Comparison of ENCODE assay signal across 1 cellular context in genomic region chr5:1366514-1366913, GRCh38.
TF ChIP-seq lines count a peak whose summit lies in the region.

No MANE protein-coding gene starts in this region.

TF ChIP-seq in GM12878, 131 proteins besides CTCF, POLR2A, EP300 and RAD21 (continued from another document and continues in another):
- TF ChIP-seq BCL3 (IDR thresholded peaks at IDR 0.05; ENCODE audit: borderline replicate concordance, insufficient read depth, low read depth, low read length, poor library complexity, severe bottlenecking) (no peak), SREBF1 (IDR thresholded peaks at IDR 0.05; ENCODE audit: low read length) (0 out of 2 replicates have a peak, but pooled peaks have one; percentile 20), PRDM15 (CRISPR knock-in tag; IDR thresholded peaks at IDR 0.05) (no peak), YBX1 (IDR thresholded peaks at IDR 0.05) (no peak), PML (IDR thresholded peaks at IDR 0.05; ENCODE audit: low read length) (no peak), E4F1 (IDR thresholded peaks at IDR 0.05; ENCODE audit: borderline replicate concordance, partially characterized antibody) (no peak), RAD51 (IDR thresholded peaks at IDR 0.05) (no peak), BCLAF1 (IDR thresholded peaks at IDR 0.05) (no peak), NFXL1 (IDR thresholded peaks at IDR 0.05; ENCODE audit: borderline replicate concordance) (0 out of 2 replicates have a peak, but pooled peaks have one; percentile 70), ATF3 (IDR thresholded peaks at IDR 0.05; ENCODE audit: borderline replicate concordance, extremely low read depth, low read depth, low read length) (no peak), MAX (IDR thresholded peaks at IDR 0.05; ENCODE audit: low read depth, low read length) (peak; percentile 43; the same call in 1 of the 2 replicates), RELA (IDR thresholded peaks at IDR 0.05; ENCODE audit: borderline replicate concordance, partially characterized antibody) (no peak), ETV6 (conservative IDR thresholded peaks at IDR 0.05 in 1 of 2, IDR thresholded peaks at IDR 0.05 in 1 of 2; ENCODE audit: borderline replicate concordance in 1 of 2, low read depth in 1 of 2) (no peak), BMI1 (IDR thresholded peaks at IDR 0.05; ENCODE audit: borderline replicate concordance) (no peak), SKIL (IDR thresholded peaks at IDR 0.05; ENCODE audit: low read depth, poor library complexity, severe bottlenecking) (no peak), IKZF2 (IDR thresholded peaks at IDR 0.05) (0 out of 4 replicates have a peak, but pooled peaks of 1 of the 2 experiments have one; percentile 20), ZNF687 (IDR thresholded peaks at IDR 0.05) (no peak), SUZ12 (IDR thresholded peaks at IDR 0.05; ENCODE audit: unreplicated experiment) (no peak), SREBF2 (IDR thresholded peaks at IDR 0.05; ENCODE audit: low read length) (no peak), ZNF217 (IDR thresholded peaks at IDR 0.05) (0 out of 2 replicates have a peak, but pooled peaks have one; percentile 40), EZH2 (IDR thresholded peaks at IDR 0.05; ENCODE audit: borderline replicate concordance, control insufficient read depth, low read depth, low read length) (no peak), HDAC2 (IDR thresholded peaks at IDR 0.05) (no peak), RBBP5 (conservative IDR thresholded peaks at IDR 0.05) (no peak), STAT3 (IDR thresholded peaks at IDR 0.05; ENCODE audit: low read depth, low read length) (no peak), CEBPZ (IDR thresholded peaks at IDR 0.05; ENCODE audit: low read depth, low read length) (no peak), HDAC6 (IDR thresholded peaks at IDR 0.05; ENCODE audit: unreplicated experiment) (no peak), MTA2 (IDR thresholded peaks at IDR 0.05; ENCODE audit: low read depth) (no peak), MEF2B (IDR thresholded peaks at IDR 0.05; ENCODE audit: partially characterized antibody, poor library complexity, severe bottlenecking) (no peak), RUNX3 (IDR thresholded peaks at IDR 0.05; ENCODE audit: low read length) (peak; percentile 30), CBX5 (IDR thresholded peaks at IDR 0.05; ENCODE audit: low read depth) (peak; percentile 50; the same call in 1 of the 2 replicates), POU2F2 (IDR thresholded peaks at IDR 0.05; ENCODE audit: borderline replicate concordance, low read depth, low read length) (peak; percentile 97), PAX5 (IDR thresholded peaks at IDR 0.05; ENCODE audit: borderline replicate concordance, low read depth, low read length) (peak; percentile 96), FOXK2 (IDR thresholded peaks at IDR 0.05) (no peak), BRCA1 (IDR thresholded peaks at IDR 0.05; ENCODE audit: low read depth, low read length) (no peak), HCFC1 (IDR thresholded peaks at IDR 0.05; ENCODE audit: low read length) (no peak), NR2F1 (conservative IDR thresholded peaks at IDR 0.05) (0 out of 2 replicates have a peak, but pooled peaks have one; percentile 19)
